Comparison of ENCODE assay signal across 8 cellular contexts in genomic region chr22:20115691-20116375, GRCh38. TPM values are rescaled to one million over a fixed set of nuclear protein-coding genes. Genes with fewer than 3 reads are reported as not detected.
DNase-seq lines count a peak whose midpoint lies in the region; ATAC-seq and TF ChIP-seq lines count a peak whose summit lies in the region.

RANBP1 (plus strand) TSS chr22:20116104; CDS start chr22:20116185, 81 bp downstream.

- DNase-seq in activated T-cell treated with anti-CD3 and anti-CD28 coated beads, Interleukin-2, amount 50 U/mL, for 4 hours: no peak
- DNase-seq in activated T-cell treated with anti-CD3 and anti-CD28 coated beads, Interleukin-2, amount 50 U/mL, for 48 hours: no peak
- DNase-seq in caudate nucleus (lab: John Stamatoyannopoulos, UW) (no peak), lower lobe of right lung (peak; percentile 48), tibial nerve (ENCODE audit: low spot score in 2 of 2) (no peak), NCI-H526 (lab: John Stamatoyannopoulos, UW) (no peak), HuH-7 (ENCODE audit: low spot score) (no peak)

- H3K36me3 Mint-ChIP-seq in activated T-cell treated with anti-CD3 and anti-CD28 coated beads, Interleukin-2, amount 50 U/mL, for 4 hours (ENCODE audit: insufficient read depth): peaks cover 17% of the 10 kb centered on the region

- H3K27ac ChIP-seq in caudate nucleus (ENCODE audit: low read depth, low read length) (peak within 1 kb of the TSS; percentile 95), lower lobe of right lung (peak within 1 kb of the TSS; percentile 87), tibial nerve (peak within 1 kb of the TSS; percentile 86 to 94 (median 92))

- TF ChIP-seq POLR2A in tibial nerve (IDR thresholded peaks at IDR 0.05): no peak

- H3K4me1 ChIP-seq in lower lobe of right lung (peaks cover 39% of the 10 kb centered on the region), tibial nerve (peaks cover 0 to 76% (median 32%) of the 10 kb centered on the region in 4 donors)

- H3K4me3 ChIP-seq in lower lobe of right lung (peak within 1 kb of the TSS; percentile 79), tibial nerve (peak within 1 kb of the TSS; percentile 84 to 98 (median 91))

- H3K4me3 Mint-ChIP-seq in activated T-cell treated with anti-CD3 and anti-CD28 coated beads, Interleukin-2, amount 50 U/mL, for 4 hours: peak within 1 kb of the TSS; percentile 88

- peaks cover 33% of the 10 kb centered on the region for H3K4me1 Mint-ChIP-seq in activated T-cell treated with anti-CD3 and anti-CD28 coated beads, Interleukin-2, amount 50 U/mL, for 4 hours (ENCODE audit: low read depth)

- no peaks in the 10 kb centered on the region for H3K27me3 Mint-ChIP-seq in activated T-cell treated with anti-CD3 and anti-CD28 coated beads, Interleukin-2, amount 50 U/mL, for 4 hours (ENCODE audit: low read depth)

- H3K27me3 ChIP-seq in lower lobe of right lung (ENCODE audit: low read depth) (no peaks in the 10 kb centered on the region), tibial nerve (no peaks in the 10 kb centered on the region)

- H3K9me3 Mint-ChIP-seq in activated T-cell treated with anti-CD3 and anti-CD28 coated beads, Interleukin-2, amount 50 U/mL, for 4 hours: no peaks in the 10 kb centered on the region

- 45 to 65% methylated on average over 18 to 19 of the region's 30 CpGs for WGBS in tibial nerve, 2 donors

- H3K9me3 ChIP-seq in lower lobe of right lung (no peaks in the 10 kb centered on the region), tibial nerve (no peaks in the 10 kb centered on the region)

- no peak for TF ChIP-seq CTCF in lower lobe of right lung (IDR thresholded peaks at IDR 0.05)
- TF ChIP-seq CTCF in tibial nerve (IDR thresholded peaks at IDR 0.05): no peak

- intact Hi-C loops in lower lobe of right lung (cut with DNase I): no loop called here

- H3K36me3 ChIP-seq in lower lobe of right lung: peaks cover 73% of the 10 kb centered on the region
- H3K36me3 ChIP-seq in tibial nerve: peaks cover 0 to 71% (median 5%) of the 10 kb centered on the region in 3 donors

- TF ChIP-seq EP300 in tibial nerve (IDR thresholded peaks at IDR 0.05): no peak

- ATAC-seq in activated T-cell treated with anti-CD3 and anti-CD28 coated beads, Interleukin-2, amount 50 U/mL, for 4 hours: no peak
- ATAC-seq in lower lobe of right lung (no peak), GM19452 (IDR thresholded peaks at IDR 0.05; ENCODE audit: unreplicated experiment) (no peak)

RNA-seq across cellular contexts. Expression of gene RANBP1, which starts in this region (rescaled TPM):
- 100 to 1,000 TPM; 453 to 533 (median 503) TPM for total RNA-seq in activated T-cell treated with anti-CD3 and anti-CD28 coated beads, Interleukin-2, amount 50 U/mL, for 4 hours
- total RNA-seq in lower lobe of right lung (58.3 TPM), tibial nerve (100 to 1,000 TPM; 135 to 238 (median 176) TPM)
